Comparison of ENCODE assay signal across 28 cellular contexts in genomic region chr2:83787189-83787588, GRCh38.
"Had no signal": no experiment of that assay in that cellular context is flagged by ENCODE, and none has a peak within 500 bp of the region (broad histone marks: within the 10 kb centered on the region; RNA-seq: fewer than 3 reads in every experiment).

No MANE protein-coding gene starts in this region.

- H3K4me2 ChIP-seq: SK-N-SH had no signal

- H3K9ac ChIP-seq: SK-N-SH had no signal

- DNase-seq: activated CD4-positive, alpha-beta memory T cell treated with anti-CD3 and anti-CD28 coated beads for 36 hours; activated CD4-positive, alpha-beta T cell treated with anti-CD3 and anti-CD28 coated beads, Interleukin-2, amount 10 ng/mL, durations not matched to agents 7 days and 5 days; activated CD4-positive, CD25-positive, alpha-beta regulatory T cell; activated CD8-positive, alpha-beta memory T cell treated with anti-CD3 and anti-CD28 coated beads for 24 hours; activated gamma-delta T cell treated with Interleukin-2 at 50 U/mL for 16 hours; activated naive CD4-positive, alpha-beta T cell treated with anti-CD3 and anti-CD28 coated beads, Interleukin-2, amount 10 ng/mL, durations not matched to agents 7 days and 5 days; activated naive CD8-positive, alpha-beta T cell treated with anti-CD3 and anti-CD28 coated beads for 36 hours; activated T-cell treated with anti-CD3 and anti-CD28 coated beads, Interleukin-2, amount 50 U/mL, for 48 hours; brain microvascular endothelial cell; Kasumi-1; MV-4-11; NCI-H1092 treated with DMSO at 0.1 percent for 48 hours; NCI-H1417 treated with DMSO at 0.1 percent for 48 hours; NCI-H1694 treated with DMSO at 0.1 percent for 48 hours; NCI-H2029 treated with DMSO at 0.1 percent for 48 hours; NCI-H345; NCI-H510A; NCI-H526 treated with DMSO at 0.1 percent for 48 hours; NCI-H82; Peyer's patch; Right ventricle myocardium superior; SJCRH30; SK-N-SH; T-helper 1 cell had no signal

- ATAC-seq: activated T-helper 17 cell treated with anti-CD3 and anti-CD28 coated beads, Interleukin-2, amount 50 U/mL, for 72 hours had no signal

- H3K36me3 ChIP-seq: brain microvascular endothelial cell, cardiac muscle cell, Peyer's patch, SJCRH30 had no signal

- H3K9me3 ChIP-seq: Peyer's patch, SJCRH30, SK-N-SH had no signal

- H3K4me1 ChIP-seq: Peyer's patch, SJCRH30 had no signal

- H3K27ac ChIP-seq: brain microvascular endothelial cell, cardiac muscle cell, Peyer's patch, RWPE1, SJCRH30, VCaP had no signal

- H3K27me3 ChIP-seq: brain microvascular endothelial cell, cardiac muscle cell, Peyer's patch, SJCRH30 had no signal

- H3K4me3 ChIP-seq: cardiac muscle cell, Peyer's patch, SJCRH30 had no signal
